Comparison of ENCODE assay signal across 21 cellular contexts in genomic region chr12:82841379-82841778, GRCh38.
"Had no signal": no experiment of that assay in that cellular context is flagged by ENCODE, and none has a peak within 500 bp of the region (broad histone marks: within the 10 kb centered on the region; RNA-seq: fewer than 3 reads in every experiment).

No MANE protein-coding gene starts in this region.

- H3K9ac ChIP-seq: neural progenitor cell had no signal

- H3K4me1 ChIP-seq: gastrocnemius medialis, right atrium auricular region, suprapubic skin, tibial artery, upper lobe of left lung, uterus had no signal

- H3K27me3 ChIP-seq: gastrocnemius medialis, heart right ventricle, neural progenitor cell, ovary, right atrium auricular region, sigmoid colon, stomach, suprapubic skin, tibial artery, upper lobe of left lung, uterus had no signal

- H2AFZ ChIP-seq: neural progenitor cell had no signal

- H3K4me3 ChIP-seq: coronary artery, gastrocnemius medialis, heart right ventricle, neural progenitor cell, ovary, right atrium auricular region, skin epidermis, stomach, suprapubic skin, tibial artery, upper lobe of left lung, uterus had no signal

- DNase-seq: effector CD8-positive, alpha-beta T cell; gastrocnemius medialis; heart right ventricle; islet precursor cell; mammary epithelial cell; natural killer cell; nucleus accumbens; ovary; sigmoid colon; stimulated activated CD4-positive, alpha-beta T cell treated with anti-CD3 and anti-CD28 coated beads, Interleukin-12 subunit alpha, Interleukin-12 subunit beta, amount 100 ng/mL, for 4 hours; stimulated activated naive CD4-positive, alpha-beta T cell; stomach; tibial artery; upper lobe of left lung; uterus had no signal

- H3K4me2 ChIP-seq: neural progenitor cell had no signal

- H3K36me3 ChIP-seq: gastrocnemius medialis, heart right ventricle, neural progenitor cell, ovary, right atrium auricular region, stomach, suprapubic skin, tibial artery, upper lobe of left lung, uterus had no signal

- H3K9me3 ChIP-seq: gastrocnemius medialis, heart right ventricle, ovary, right atrium auricular region, sigmoid colon, stomach, suprapubic skin, tibial artery, upper lobe of left lung, uterus had no signal

- ATAC-seq: gastrocnemius medialis, heart right ventricle, left lobe of liver, natural killer cell had no signal

- H3K27ac ChIP-seq: coronary artery, gastrocnemius medialis, heart right ventricle, neural progenitor cell, ovary, right atrium auricular region, skin epidermis, stomach, suprapubic skin, tibial artery, upper lobe of left lung had no signal
